Comparison of ENCODE assay signal across 9 cellular contexts in the genomic region with DNA sequence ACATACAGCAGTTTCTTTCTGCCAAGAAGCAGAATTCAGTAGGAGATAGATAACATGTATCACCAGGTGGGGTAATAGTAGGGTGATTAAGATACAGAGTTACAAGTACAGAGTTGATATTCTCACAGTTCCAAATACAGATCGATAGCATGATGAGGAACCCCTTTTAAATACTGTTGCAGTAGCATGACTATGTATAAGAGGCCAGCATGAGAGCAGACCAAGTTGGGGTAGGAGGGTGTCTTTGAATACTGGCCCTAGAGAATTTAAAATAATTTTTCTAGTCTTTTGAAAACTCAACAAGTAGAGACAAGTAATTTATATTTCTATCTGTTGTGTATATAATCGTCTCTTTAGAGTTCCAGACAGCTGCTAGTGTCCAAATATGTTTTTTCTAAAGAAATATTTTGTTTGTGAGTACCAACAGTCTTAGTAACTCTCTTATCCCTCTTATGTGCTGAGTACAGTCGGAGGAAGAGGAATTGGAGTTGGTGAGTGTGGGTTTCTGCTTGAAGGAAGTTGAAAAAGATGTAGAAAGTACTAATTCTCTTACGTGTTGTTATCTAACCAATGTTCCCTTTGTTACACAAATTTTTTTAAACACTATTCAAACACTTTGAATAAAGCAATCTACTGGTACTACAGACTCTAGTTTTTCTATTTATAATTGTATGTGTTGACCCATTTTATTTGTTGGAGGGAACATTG. TPM values are rescaled to one million over a fixed set of nuclear protein-coding genes. Genes with fewer than 3 reads are reported as not detected.
DNase-seq lines count a peak whose midpoint lies in the region; ATAC-seq and TF ChIP-seq lines count a peak whose summit lies in the region.
"Had no signal": no experiment of that assay in that cellular context is flagged by ENCODE, and none has a peak within 500 bp of the region (broad histone marks: within the 10 kb centered on the region; RNA-seq: fewer than 3 reads in every experiment).

No MANE protein-coding gene starts in this region.

- H3K4me1 ChIP-seq in left lung = peaks cover 20 to 29% of the 10 kb centered on the region in 2 donors
- H3K4me1 ChIP-seq in urinary bladder (ENCODE audit: insufficient read depth) = no peaks in the 10 kb centered on the region

- no peaks in the 10 kb centered on the region for H3K27me3 ChIP-seq in left lung

- WGBS in urinary bladder = 39% methylated on average over 4 of the region's 4 CpGs

- no peak for ATAC-seq in activated naive CD4-positive, alpha-beta T cell treated with anti-CD3 and anti-CD28 coated beads, Interleukin-2, amount 50 U/mL, for 72 hours
- peak; percentile 21 for ATAC-seq in left lung
- no peak for ATAC-seq in GM21786 (IDR thresholded peaks at IDR 0.05; ENCODE audit: unreplicated experiment)
- no peak for ATAC-seq in HG03097 (IDR thresholded peaks at IDR 0.05; ENCODE audit: low FRiP score, unreplicated experiment)
- ATAC-seq in HG02678 (IDR thresholded peaks at IDR 0.05; ENCODE audit: unreplicated experiment) = no peak

- TF ChIP-seq CTCF in left lung (IDR thresholded peaks at IDR 0.05) = no peak

- peaks cover 41% of the 10 kb centered on the region for H3K4me1 Mint-ChIP-seq in activated naive CD4-positive, alpha-beta T cell treated with anti-CD3 and anti-CD28 coated beads, Interleukin-2, amount 10 ng/mL, durations not matched to agents 7 days and 5 days

- H3K9me3 ChIP-seq in left lung = no peaks in the 10 kb centered on the region

- H3K4me3 Mint-ChIP-seq in activated naive CD4-positive, alpha-beta T cell treated with anti-CD3 and anti-CD28 coated beads, Interleukin-2, amount 10 ng/mL, durations not matched to agents 7 days and 5 days = no peak overlapping the region

- intact Hi-C loops in left lung (cut with DNase I) = loop anchor here in 1 of 2 donors (10.0 kb wide), 1 partner anchor 318 kb away; no protein-coding TSS in a partner anchor

- peak overlapping the region; percentile 24 for H3K27ac Mint-ChIP-seq in activated naive CD4-positive, alpha-beta T cell treated with anti-CD3 and anti-CD28 coated beads, Interleukin-2, amount 10 ng/mL, durations not matched to agents 7 days and 5 days
- no peak overlapping the region for H3K27ac Mint-ChIP-seq in activated naive CD4-positive, alpha-beta T cell treated with anti-CD3 and anti-CD28 coated beads, Interleukin-2, amount 50 U/mL, for 72 hours

- no peak for DNase-seq in activated naive CD4-positive, alpha-beta T cell treated with anti-CD3 and anti-CD28 coated beads, Interleukin-2, amount 10 ng/mL, durations not matched to agents 7 days and 5 days
- no peak for DNase-seq in activated naive CD4-positive, alpha-beta T cell treated with anti-CD3 and anti-CD28 coated beads, Interleukin-2, amount 50 U/mL, for 72 hours (ENCODE audit: low spot score in 2 of 2)
- no peak for DNase-seq in left lung

- peaks cover 2% of the 10 kb centered on the region for H3K36me3 Mint-ChIP-seq in activated naive CD4-positive, alpha-beta T cell treated with anti-CD3 and anti-CD28 coated beads, Interleukin-2, amount 10 ng/mL, durations not matched to agents 7 days and 5 days
- H3K36me3 Mint-ChIP-seq in activated naive CD4-positive, alpha-beta T cell treated with anti-CD3 and anti-CD28 coated beads, Interleukin-2, amount 50 U/mL, for 72 hours = peaks cover 0 to 5% of the 10 kb centered on the region in 2 donors

- H3K4me3 ChIP-seq in left lung (no peak overlapping the region), urinary bladder (ENCODE audit: low read depth, low read length) (no peak overlapping the region)

- H3K27me3 Mint-ChIP-seq in activated naive CD4-positive, alpha-beta T cell treated with anti-CD3 and anti-CD28 coated beads, Interleukin-2, amount 10 ng/mL, durations not matched to agents 7 days and 5 days = no peaks in the 10 kb centered on the region

- H3K36me3 ChIP-seq in left lung (no peaks in the 10 kb centered on the region), urinary bladder (ENCODE audit: insufficient read depth) (no peaks in the 10 kb centered on the region)

- no peaks in the 10 kb centered on the region for H3K9me3 Mint-ChIP-seq in activated naive CD4-positive, alpha-beta T cell treated with anti-CD3 and anti-CD28 coated beads, Interleukin-2, amount 10 ng/mL, durations not matched to agents 7 days and 5 days
- no peaks in the 10 kb centered on the region for H3K9me3 Mint-ChIP-seq in activated naive CD4-positive, alpha-beta T cell treated with anti-CD3 and anti-CD28 coated beads, Interleukin-2, amount 50 U/mL, for 72 hours

- H3K27ac ChIP-seq in angular gyrus (ENCODE audit: low read depth, low read length) (peak overlapping the region; percentile 64), left lung (peak overlapping the region; percentile 73 to 85), urinary bladder (ENCODE audit: low read depth) (peak overlapping the region; percentile 56)
- H3K27ac ChIP-seq: HL-60 had no signal

- CTCF ChIA-PET in activated naive CD4-positive, alpha-beta T cell treated with anti-CD3 and anti-CD28 coated beads, Interleukin-2, amount 10 ng/mL, durations not matched to agents 7 days and 5 days (lab: Charles Lee) = interaction anchor here (0.7 to 4.5 kb wide), 15 partner anchors 10 to 436 kb away, joined by 3 to 99 read pairs (median 11); a partner anchor contains a TSS

RNA-seq across cellular contexts. Expression of a gene that starts 30.2 kb away (rescaled TPM):
- total RNA-seq in activated naive CD4-positive, alpha-beta T cell treated with anti-CD3 and anti-CD28 coated beads, Interleukin-2, amount 50 U/mL, for 72 hours = 1 to 10 TPM; 5.8 to 7.3 TPM
- total RNA-seq in left lung (1 to 10 TPM; 7.9 to 8.2 TPM), urinary bladder (19.1 TPM)
- 7.5 TPM for polyA plus RNA-seq in urinary bladder
